ENCODE assay signal across 1 cellular context in the genomic region with DNA sequence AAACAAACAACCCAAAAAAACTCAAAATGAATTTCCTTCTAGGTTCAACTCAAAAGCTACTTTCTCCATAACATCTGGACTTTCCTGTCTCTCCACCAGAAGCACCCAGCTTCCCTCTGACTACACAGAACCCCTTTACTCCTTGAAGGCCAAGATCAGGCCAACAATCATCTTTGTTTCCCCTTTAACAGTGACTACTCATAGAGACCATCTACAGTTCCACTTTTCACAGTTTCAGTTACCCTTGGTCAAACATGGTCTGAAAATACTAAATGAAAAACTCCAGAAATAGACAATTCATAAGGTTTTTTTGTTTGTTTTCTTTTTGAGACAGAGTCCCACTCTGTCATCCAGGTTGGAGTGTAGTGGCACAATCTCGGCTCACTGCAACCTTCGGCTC.
TF ChIP-seq lines count a peak whose summit lies in the region.

No MANE protein-coding gene starts in this region.

TF ChIP-seq in GM12878, 131 proteins besides CTCF, POLR2A, EP300 and RAD21 (continued from another document and continues in another):
- TF ChIP-seq, protein P1, sequence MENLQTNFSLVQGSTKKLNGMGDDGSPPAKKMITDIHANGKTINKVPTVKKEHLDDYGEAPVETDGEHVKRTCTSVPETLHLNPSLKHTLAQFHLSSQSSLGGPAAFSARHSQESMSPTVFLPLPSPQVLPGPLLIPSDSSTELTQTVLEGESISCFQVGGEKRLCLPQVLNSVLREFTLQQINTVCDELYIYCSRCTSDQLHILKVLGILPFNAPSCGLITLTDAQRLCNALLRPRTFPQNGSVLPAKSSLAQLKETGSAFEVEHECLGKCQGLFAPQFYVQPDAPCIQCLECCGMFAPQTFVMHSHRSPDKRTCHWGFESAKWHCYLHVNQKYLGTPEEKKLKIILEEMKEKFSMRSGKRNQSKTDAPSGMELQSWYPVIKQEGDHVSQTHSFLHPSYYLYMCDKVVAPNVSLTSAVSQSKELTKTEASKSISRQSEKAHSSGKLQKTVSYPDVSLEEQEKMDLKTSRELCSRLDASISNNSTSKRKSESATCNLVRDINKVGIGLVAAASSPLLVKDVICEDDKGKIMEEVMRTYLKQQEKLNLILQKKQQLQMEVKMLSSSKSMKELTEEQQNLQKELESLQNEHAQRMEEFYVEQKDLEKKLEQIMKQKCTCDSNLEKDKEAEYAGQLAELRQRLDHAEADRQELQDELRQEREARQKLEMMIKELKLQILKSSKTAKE (IDR thresholded peaks at IDR 0.05; ENCODE audit: low read depth, poor library complexity, severe bottlenecking): peak; percentile 18
- TF ChIP-seq ZNF217 (IDR thresholded peaks at IDR 0.05): no peak
- TF ChIP-seq RUNX3 (IDR thresholded peaks at IDR 0.05; ENCODE audit: low read length): peak; percentile 47; the same call in 1 of the 2 replicates
- no peak for TF ChIP-seq SIX5 (IDR thresholded peaks at IDR 0.05; ENCODE audit: low read depth, low read length, severe bottlenecking)
- peak; percentile 68; the same call in 1 of the 2 replicates for TF ChIP-seq MEF2A (IDR thresholded peaks at IDR 0.05; ENCODE audit: insufficient read depth, low read depth, low read length)
- TF ChIP-seq HDAC6 (IDR thresholded peaks at IDR 0.05; ENCODE audit: unreplicated experiment): no peak
- TF ChIP-seq BHLHE40 (IDR thresholded peaks at IDR 0.05; ENCODE audit: borderline replicate concordance in 1 of 2, low read depth in 2 of 2, low read length in 1 of 2): 0 out of 4 replicates have a peak, but pooled peaks of 1 of the 2 experiments have one; percentile 6
- no peak for TF ChIP-seq FOXM1 (IDR thresholded peaks at IDR 0.05; ENCODE audit: low read depth, low read length)
- no peak for TF ChIP-seq ZNF24 (IDR thresholded peaks at IDR 0.05)
- no peak for TF ChIP-seq NRF1 (conservative IDR thresholded peaks at IDR 0.05; ENCODE audit: low read depth, low read length)
- TF ChIP-seq, protein P2, sequence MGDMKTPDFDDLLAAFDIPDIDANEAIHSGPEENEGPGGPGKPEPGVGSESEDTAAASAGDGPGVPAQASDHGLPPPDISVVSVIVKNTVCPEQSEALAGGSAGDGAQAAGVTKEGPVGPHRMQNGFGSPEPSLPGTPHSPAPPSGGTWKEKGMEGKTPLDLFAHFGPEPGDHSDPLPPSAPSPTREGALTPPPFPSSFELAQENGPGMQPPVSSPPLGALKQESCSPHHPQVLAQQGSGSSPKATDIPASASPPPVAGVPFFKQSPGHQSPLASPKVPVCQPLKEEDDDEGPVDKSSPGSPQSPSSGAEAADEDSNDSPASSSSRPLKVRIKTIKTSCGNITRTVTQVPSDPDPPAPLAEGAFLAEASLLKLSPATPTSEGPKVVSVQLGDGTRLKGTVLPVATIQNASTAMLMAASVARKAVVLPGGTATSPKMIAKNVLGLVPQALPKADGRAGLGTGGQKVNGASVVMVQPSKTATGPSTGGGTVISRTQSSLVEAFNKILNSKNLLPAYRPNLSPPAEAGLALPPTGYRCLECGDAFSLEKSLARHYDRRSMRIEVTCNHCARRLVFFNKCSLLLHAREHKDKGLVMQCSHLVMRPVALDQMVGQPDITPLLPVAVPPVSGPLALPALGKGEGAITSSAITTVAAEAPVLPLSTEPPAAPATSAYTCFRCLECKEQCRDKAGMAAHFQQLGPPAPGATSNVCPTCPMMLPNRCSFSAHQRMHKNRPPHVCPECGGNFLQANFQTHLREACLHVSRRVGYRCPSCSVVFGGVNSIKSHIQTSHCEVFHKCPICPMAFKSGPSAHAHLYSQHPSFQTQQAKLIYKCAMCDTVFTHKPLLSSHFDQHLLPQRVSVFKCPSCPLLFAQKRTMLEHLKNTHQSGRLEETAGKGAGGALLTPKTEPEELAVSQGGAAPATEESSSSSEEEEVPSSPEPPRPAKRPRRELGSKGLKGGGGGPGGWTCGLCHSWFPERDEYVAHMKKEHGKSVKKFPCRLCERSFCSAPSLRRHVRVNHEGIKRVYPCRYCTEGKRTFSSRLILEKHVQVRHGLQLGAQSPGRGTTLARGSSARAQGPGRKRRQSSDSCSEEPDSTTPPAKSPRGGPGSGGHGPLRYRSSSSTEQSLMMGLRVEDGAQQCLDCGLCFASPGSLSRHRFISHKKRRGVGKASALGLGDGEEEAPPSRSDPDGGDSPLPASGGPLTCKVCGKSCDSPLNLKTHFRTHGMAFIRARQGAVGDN (IDR thresholded peaks at IDR 0.05): no peak
- TF ChIP-seq, protein P3, sequence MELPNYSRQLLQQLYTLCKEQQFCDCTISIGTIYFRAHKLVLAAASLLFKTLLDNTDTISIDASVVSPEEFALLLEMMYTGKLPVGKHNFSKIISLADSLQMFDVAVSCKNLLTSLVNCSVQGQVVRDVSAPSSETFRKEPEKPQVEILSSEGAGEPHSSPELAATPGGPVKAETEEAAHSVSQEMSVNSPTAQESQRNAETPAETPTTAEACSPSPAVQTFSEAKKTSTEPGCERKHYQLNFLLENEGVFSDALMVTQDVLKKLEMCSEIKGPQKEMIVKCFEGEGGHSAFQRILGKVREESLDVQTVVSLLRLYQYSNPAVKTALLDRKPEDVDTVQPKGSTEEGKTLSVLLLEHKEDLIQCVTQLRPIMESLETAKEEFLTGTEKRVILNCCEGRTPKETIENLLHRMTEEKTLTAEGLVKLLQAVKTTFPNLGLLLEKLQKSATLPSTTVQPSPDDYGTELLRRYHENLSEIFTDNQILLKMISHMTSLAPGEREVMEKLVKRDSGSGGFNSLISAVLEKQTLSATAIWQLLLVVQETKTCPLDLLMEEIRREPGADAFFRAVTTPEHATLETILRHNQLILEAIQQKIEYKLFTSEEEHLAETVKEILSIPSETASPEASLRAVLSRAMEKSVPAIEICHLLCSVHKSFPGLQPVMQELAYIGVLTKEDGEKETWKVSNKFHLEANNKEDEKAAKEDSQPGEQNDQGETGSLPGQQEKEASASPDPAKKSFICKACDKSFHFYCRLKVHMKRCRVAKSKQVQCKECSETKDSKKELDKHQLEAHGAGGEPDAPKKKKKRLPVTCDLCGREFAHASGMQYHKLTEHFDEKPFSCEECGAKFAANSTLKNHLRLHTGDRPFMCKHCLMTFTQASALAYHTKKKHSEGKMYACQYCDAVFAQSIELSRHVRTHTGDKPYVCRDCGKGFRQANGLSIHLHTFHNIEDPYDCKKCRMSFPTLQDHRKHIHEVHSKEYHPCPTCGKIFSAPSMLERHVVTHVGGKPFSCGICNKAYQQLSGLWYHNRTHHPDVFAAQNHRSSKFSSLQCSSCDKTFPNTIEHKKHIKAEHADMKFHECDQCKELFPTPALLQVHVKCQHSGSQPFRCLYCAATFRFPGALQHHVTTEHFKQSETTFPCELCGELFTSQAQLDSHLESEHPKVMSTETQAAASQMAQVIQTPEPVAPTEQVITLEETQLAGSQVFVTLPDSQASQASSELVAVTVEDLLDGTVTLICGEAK (IDR thresholded peaks at IDR 0.05; ENCODE audit: borderline replicate concordance): no peak
- peak; percentile 74 for TF ChIP-seq NFIC (IDR thresholded peaks at IDR 0.05; ENCODE audit: low read depth, low read length)
- TF ChIP-seq CHD1 (IDR thresholded peaks at IDR 0.05; ENCODE audit: low read depth, low read length): no peak
- TF ChIP-seq, protein P4, sequence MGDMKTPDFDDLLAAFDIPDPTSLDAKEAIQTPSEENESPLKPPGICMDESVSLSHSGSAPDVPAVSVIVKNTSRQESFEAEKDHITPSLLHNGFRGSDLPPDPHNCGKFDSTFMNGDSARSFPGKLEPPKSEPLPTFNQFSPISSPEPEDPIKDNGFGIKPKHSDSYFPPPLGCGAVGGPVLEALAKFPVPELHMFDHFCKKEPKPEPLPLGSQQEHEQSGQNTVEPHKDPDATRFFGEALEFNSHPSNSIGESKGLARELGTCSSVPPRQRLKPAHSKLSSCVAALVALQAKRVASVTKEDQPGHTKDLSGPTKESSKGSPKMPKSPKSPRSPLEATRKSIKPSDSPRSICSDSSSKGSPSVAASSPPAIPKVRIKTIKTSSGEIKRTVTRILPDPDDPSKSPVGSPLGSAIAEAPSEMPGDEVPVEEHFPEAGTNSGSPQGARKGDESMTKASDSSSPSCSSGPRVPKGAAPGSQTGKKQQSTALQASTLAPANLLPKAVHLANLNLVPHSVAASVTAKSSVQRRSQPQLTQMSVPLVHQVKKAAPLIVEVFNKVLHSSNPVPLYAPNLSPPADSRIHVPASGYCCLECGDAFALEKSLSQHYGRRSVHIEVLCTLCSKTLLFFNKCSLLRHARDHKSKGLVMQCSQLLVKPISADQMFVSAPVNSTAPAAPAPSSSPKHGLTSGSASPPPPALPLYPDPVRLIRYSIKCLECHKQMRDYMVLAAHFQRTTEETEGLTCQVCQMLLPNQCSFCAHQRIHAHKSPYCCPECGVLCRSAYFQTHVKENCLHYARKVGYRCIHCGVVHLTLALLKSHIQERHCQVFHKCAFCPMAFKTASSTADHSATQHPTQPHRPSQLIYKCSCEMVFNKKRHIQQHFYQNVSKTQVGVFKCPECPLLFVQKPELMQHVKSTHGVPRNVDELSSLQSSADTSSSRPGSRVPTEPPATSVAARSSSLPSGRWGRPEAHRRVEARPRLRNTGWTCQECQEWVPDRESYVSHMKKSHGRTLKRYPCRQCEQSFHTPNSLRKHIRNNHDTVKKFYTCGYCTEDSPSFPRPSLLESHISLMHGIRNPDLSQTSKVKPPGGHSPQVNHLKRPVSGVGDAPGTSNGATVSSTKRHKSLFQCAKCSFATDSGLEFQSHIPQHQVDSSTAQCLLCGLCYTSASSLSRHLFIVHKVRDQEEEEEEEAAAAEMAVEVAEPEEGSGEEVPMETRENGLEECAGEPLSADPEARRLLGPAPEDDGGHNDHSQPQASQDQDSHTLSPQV (IDR thresholded peaks at IDR 0.05): no peak
- no peak for TF ChIP-seq BMI1 (IDR thresholded peaks at IDR 0.05; ENCODE audit: borderline replicate concordance)
- TF ChIP-seq, protein P5, sequence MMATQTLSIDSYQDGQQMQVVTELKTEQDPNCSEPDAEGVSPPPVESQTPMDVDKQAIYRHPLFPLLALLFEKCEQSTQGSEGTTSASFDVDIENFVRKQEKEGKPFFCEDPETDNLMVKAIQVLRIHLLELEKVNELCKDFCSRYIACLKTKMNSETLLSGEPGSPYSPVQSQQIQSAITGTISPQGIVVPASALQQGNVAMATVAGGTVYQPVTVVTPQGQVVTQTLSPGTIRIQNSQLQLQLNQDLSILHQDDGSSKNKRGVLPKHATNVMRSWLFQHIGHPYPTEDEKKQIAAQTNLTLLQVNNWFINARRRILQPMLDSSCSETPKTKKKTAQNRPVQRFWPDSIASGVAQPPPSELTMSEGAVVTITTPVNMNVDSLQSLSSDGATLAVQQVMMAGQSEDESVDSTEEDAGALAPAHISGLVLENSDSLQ (IDR thresholded peaks at IDR 0.05): no peak
- TF ChIP-seq, protein P6, sequence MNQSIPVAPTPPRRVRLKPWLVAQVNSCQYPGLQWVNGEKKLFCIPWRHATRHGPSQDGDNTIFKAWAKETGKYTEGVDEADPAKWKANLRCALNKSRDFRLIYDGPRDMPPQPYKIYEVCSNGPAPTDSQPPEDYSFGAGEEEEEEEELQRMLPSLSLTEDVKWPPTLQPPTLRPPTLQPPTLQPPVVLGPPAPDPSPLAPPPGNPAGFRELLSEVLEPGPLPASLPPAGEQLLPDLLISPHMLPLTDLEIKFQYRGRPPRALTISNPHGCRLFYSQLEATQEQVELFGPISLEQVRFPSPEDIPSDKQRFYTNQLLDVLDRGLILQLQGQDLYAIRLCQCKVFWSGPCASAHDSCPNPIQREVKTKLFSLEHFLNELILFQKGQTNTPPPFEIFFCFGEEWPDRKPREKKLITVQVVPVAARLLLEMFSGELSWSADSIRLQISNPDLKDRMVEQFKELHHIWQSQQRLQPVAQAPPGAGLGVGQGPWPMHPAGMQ (IDR thresholded peaks at IDR 0.05; ENCODE audit: borderline replicate concordance): no peak
- TF ChIP-seq SIN3A (IDR thresholded peaks at IDR 0.05; ENCODE audit: low read depth, low read length): no peak
- peak; percentile 26 for TF ChIP-seq MEF2B (IDR thresholded peaks at IDR 0.05; ENCODE audit: partially characterized antibody, poor library complexity, severe bottlenecking)
- no peak for TF ChIP-seq ZNF207 (IDR thresholded peaks at IDR 0.05; ENCODE audit: borderline replicate concordance)
- TF ChIP-seq ASH2L (IDR thresholded peaks at IDR 0.05; ENCODE audit: borderline replicate concordance, low read depth): no peak
- no peak for TF ChIP-seq SREBF2 (IDR thresholded peaks at IDR 0.05; ENCODE audit: low read length)
- no peak for TF ChIP-seq POLR2AphosphoS5 (IDR thresholded peaks at IDR 0.05; ENCODE audit: low read length)
- TF ChIP-seq SREBF1 (IDR thresholded peaks at IDR 0.05; ENCODE audit: low read length): no peak
- no peak for TF ChIP-seq GATAD2B (conservative IDR thresholded peaks at IDR 0.05; ENCODE audit: low read depth)
- TF ChIP-seq, protein P7, sequence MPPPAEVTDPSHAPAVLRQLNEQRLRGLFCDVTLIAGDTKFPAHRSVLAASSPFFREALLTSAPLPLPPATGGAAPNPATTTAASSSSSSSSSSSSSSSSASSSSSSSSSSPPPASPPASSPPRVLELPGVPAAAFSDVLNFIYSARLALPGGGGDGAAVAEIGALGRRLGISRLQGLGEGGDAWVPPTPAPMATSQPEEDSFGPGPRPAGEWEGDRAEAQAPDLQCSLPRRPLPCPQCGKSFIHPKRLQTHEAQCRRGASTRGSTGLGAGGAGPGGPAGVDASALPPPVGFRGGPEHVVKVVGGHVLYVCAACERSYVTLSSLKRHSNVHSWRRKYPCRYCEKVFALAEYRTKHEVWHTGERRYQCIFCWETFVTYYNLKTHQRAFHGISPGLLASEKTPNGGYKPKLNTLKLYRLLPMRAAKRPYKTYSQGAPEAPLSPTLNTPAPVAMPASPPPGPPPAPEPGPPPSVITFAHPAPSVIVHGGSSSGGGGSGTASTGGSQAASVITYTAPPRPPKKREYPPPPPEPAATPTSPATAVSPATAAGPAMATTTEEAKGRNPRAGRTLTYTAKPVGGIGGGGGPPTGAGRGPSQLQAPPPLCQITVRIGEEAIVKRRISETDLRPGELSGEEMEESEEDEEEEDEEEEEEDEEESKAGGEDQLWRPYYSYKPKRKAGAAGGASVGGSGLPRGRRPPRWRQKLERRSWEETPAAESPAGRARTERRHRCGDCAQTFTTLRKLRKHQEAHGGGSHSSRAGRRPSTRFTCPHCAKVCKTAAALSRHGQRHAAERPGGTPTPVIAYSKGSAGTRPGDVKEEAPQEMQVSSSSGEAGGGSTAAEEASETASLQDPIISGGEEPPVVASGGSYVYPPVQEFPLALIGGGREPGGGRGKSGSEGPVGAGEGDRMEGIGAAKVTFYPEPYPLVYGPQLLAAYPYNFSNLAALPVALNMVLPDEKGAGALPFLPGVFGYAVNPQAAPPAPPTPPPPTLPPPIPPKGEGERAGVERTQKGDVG (CRISPR knock-in tag; IDR thresholded peaks at IDR 0.05): no peak
- TF ChIP-seq POU2F2 (IDR thresholded peaks at IDR 0.05; ENCODE audit: borderline replicate concordance, low read depth, low read length): no peak
- no peak for TF ChIP-seq FOXK2 (IDR thresholded peaks at IDR 0.05)
- TF ChIP-seq BCL11A (IDR thresholded peaks at IDR 0.05; ENCODE audit: low read depth, low read length): 0 out of 2 replicates have a peak, but pooled peaks have one; percentile 40
- TF ChIP-seq, protein P8, sequence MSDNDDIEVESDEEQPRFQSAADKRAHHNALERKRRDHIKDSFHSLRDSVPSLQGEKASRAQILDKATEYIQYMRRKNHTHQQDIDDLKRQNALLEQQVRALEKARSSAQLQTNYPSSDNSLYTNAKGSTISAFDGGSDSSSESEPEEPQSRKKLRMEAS (IDR thresholded peaks at IDR 0.05; ENCODE audit: low read depth, low read length): no peak
- TF ChIP-seq, protein P9, sequence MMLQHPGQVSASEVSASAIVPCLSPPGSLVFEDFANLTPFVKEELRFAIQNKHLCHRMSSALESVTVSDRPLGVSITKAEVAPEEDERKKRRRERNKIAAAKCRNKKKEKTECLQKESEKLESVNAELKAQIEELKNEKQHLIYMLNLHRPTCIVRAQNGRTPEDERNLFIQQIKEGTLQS (IDR thresholded peaks at IDR 0.05; ENCODE audit: borderline replicate concordance, extremely low read depth, low read depth, low read length): no peak
